ENCODE assay signal across 27 cellular contexts in the genomic region with DNA sequence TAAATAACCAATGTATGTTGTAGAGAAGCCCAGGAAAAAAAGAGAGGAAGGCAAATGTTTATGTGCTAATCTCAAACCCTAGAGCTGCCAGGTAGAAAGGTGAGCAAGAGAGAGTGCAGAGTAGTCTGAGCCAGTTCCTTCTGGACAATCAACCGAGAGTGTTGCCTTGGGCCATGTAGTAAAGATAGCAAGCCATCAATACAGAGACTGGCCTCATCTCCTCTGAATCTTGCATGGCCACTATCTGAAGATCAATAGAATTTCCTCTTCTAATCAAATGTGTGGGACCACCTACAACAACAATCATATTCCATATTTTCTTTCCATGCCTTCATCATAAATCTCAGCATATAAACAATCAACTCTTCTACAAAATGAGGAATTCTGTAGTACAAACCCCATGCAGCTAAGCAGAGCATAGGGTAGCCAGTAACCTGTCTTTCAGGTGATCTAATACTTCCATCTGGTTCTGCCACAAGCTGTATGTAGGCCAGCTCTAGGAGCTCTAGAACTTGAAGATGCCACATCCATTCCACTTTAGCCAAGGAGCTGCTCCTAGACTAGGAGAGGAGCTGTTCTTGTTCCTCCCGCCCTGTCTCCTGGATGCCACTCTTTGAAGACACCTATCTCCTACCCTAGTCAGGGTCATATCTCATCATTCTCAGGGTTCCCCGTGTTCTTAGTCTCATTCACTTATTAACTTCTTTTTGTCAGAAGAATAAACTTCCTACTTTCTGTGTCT.
"Had no signal": no experiment of that assay in that cellular context is flagged by ENCODE, and none has a peak within 500 bp of the region (broad histone marks: within the 10 kb centered on the region; RNA-seq: fewer than 3 reads in every experiment).

No MANE protein-coding gene starts in this region.

- ATAC-seq: activated CD8-positive, alpha-beta T cell treated with anti-CD3 and anti-CD28 coated beads, Interleukin-2, amount 10 ng/mL, durations not matched to agents 7 days and 5 days; Right ventricle myocardium inferior; T-helper 17 cell; WTC11 had no signal

- DNase-seq: activated CD4-positive, alpha-beta T cell treated with anti-CD3 and anti-CD28 coated beads for 48 hours; activated CD4-positive, alpha-beta T cell treated with anti-CD3 and anti-CD28 coated beads, Interleukin-2, amount 50 U/mL, for 4 hours; activated CD4-positive, CD25-positive, alpha-beta regulatory T cell treated with anti-CD3 and anti-CD28 coated beads, Interleukin-2, amount 50 U/mL, for 72 hours; activated CD8-positive, alpha-beta memory T cell treated with anti-CD3 and anti-CD28 coated beads, Interleukin-2, amount 50 U/mL, for 48 hours; activated CD8-positive, alpha-beta T cell treated with anti-CD3 and anti-CD28 coated beads, Interleukin-2, amount 10 ng/mL, durations not matched to agents 7 days and 5 days; activated effector memory CD4-positive, alpha-beta T cell treated with Interleukin-2 at 50 U/mL for 16 hours; activated naive CD4-positive, alpha-beta T cell; activated T-cell treated with anti-CD3 and anti-CD28 coated beads, Interleukin-2, amount 50 U/mL, for 1 hour; aorta; central memory CD4-positive, alpha-beta T cell; Karpas-422; NCI-H1092; NCI-H1417; NCI-H1694; NCI-H2029; NCI-H2107; NCI-H2171 treated with DMSO at 0.1 percent for 48 hours; NCI-H226; NCI-H526; NCI-H774; T-helper 17 cell; T-helper 9 cell had no signal

- H3K4me3 ChIP-seq: breast epithelium had no signal

- H3K27me3 ChIP-seq: breast epithelium had no signal

- H3K27ac Mint-ChIP-seq: activated CD8-positive, alpha-beta T cell treated with anti-CD3 and anti-CD28 coated beads, Interleukin-2, amount 10 ng/mL, durations not matched to agents 7 days and 5 days; activated naive CD4-positive, alpha-beta T cell treated with anti-CD3 and anti-CD28 coated beads, Interleukin-2, amount 50 U/mL, for 24 hours; activated T-helper 1 cell treated with anti-CD3 and anti-CD28 coated beads, Interleukin-12 subunit alpha, Interleukin-12 subunit beta, Interleukin-2, Interleukin-4 antibody, amounts not matched to agents 30 ng/mL and 10 ng/mL and 1 ng/mL, durations not matched to agents 14 hours and 24 hours and 36 hours; T-helper 17 cell; WTC11 had no signal

- H3K36me3 ChIP-seq: breast epithelium had no signal

- H3K9me3 ChIP-seq: breast epithelium had no signal

- H3K36me3 Mint-ChIP-seq: WTC11 had no signal

- H3K27ac ChIP-seq: breast epithelium had no signal

- H3K4me3 Mint-ChIP-seq: activated CD8-positive, alpha-beta T cell treated with anti-CD3 and anti-CD28 coated beads, Interleukin-2, amount 10 ng/mL, durations not matched to agents 7 days and 5 days; activated naive CD4-positive, alpha-beta T cell treated with anti-CD3 and anti-CD28 coated beads, Interleukin-2, amount 50 U/mL, for 24 hours; activated T-helper 1 cell treated with anti-CD3 and anti-CD28 coated beads, Interleukin-12 subunit alpha, Interleukin-12 subunit beta, Interleukin-2, Interleukin-4 antibody, amounts not matched to agents 30 ng/mL and 10 ng/mL and 1 ng/mL, durations not matched to agents 14 hours and 24 hours and 36 hours; T-helper 17 cell; WTC11 had no signal

- H3K4me1 ChIP-seq: breast epithelium had no signal

- H3K4me1 Mint-ChIP-seq: WTC11 had no signal
